Comparison of ENCODE assay signal across 8 cellular contexts in genomic region chr2:8004250-8004681, GRCh38.
DNase-seq lines count a peak whose midpoint lies in the region; ATAC-seq, FAIRE-seq and TF ChIP-seq lines count a peak whose summit lies in the region.

No MANE protein-coding gene starts in this region.

- ATAC-seq in A549 (peak; percentile 61 to 63; a peak in 4 of 6 replicates), body of pancreas (peak; percentile 59), memory B cell (ENCODE audit: low read depth) (peak; percentile 21), HG03378 (IDR thresholded peaks at IDR 0.05; ENCODE audit: unreplicated experiment) (no peak), WTC11 (no peak)

- no peak overlapping the region for H2AK5ac ChIP-seq in neuronal stem cell (ENCODE audit: low read depth, low read length)

- intact Hi-C loops in body of pancreas (cut with DNase I): no loop called here

- H3K4me1 ChIP-seq in A549: peaks cover 14% of the 10 kb centered on the region; the same call in 2 of the 3 replicates
- H3K4me1 ChIP-seq in body of pancreas: peaks cover 9% of the 10 kb centered on the region
- H3K4me1 ChIP-seq in neuronal stem cell (ENCODE audit: control insufficient read depth in 2 of 2, insufficient read depth in 1 of 2, low read depth in 1 of 2, low read length in 2 of 2): no peaks in the 10 kb centered on the region

- in situ Hi-C loops in KBM-7 (cut with MboI; ENCODE audit: low pct_unique_long_range_greater_than_20kb, low sequenced_read_pairs): no loop called here

- no peak overlapping the region for H4K8ac ChIP-seq in neuronal stem cell (ENCODE audit: low read depth, low read length)

- H2BK12ac ChIP-seq in neuronal stem cell (ENCODE audit: low read length): no peak overlapping the region

- H3K4me1 Mint-ChIP-seq in memory B cell (peaks cover 7% of the 10 kb centered on the region), WTC11 (peaks cover 25% of the 10 kb centered on the region)

- H2AFZ ChIP-seq in neuronal stem cell (ENCODE audit: low read length): no peak overlapping the region

- H2BK15ac ChIP-seq in neuronal stem cell (ENCODE audit: low read length): no peak overlapping the region

- peak overlapping the region; percentile 23 for H3K4me2 ChIP-seq in A549
- H3K4me2 ChIP-seq in neuronal stem cell (ENCODE audit: insufficient read depth, low read length, poor library complexity, severe bottlenecking): no peak overlapping the region

- TF ChIP-seq CTCF in A549 (IDR thresholded peaks at IDR 0.05) (no peak), body of pancreas (IDR thresholded peaks at IDR 0.05) (no peak), WTC11 (IDR thresholded peaks at IDR 0.05) (no peak)

- H3K79me1 ChIP-seq in neuronal stem cell (ENCODE audit: low read depth, low read length): no peaks in the 10 kb centered on the region

- no peak overlapping the region for H3K14ac ChIP-seq in neuronal stem cell (ENCODE audit: low read length)

- H3K36me3 ChIP-seq in body of pancreas (replicated peaks in 1 of 2; ENCODE audit: insufficient read depth in 1 of 2, low read depth in 2 of 2) (no peaks in the 10 kb centered on the region), neuronal stem cell (replicated peaks in 1 of 2; ENCODE audit: control insufficient read depth in 2 of 2, insufficient read depth in 2 of 2, low read length in 2 of 2) (no peaks in the 10 kb centered on the region)

- FAIRE-seq in A549 (lab: Jason Lieb, UNC): no peak

- H4K91ac ChIP-seq in neuronal stem cell (ENCODE audit: low read depth, low read length, poor library complexity): no peak overlapping the region

- H3K9me3 ChIP-seq in A549 (no peaks in the 10 kb centered on the region), body of pancreas (no peaks in the 10 kb centered on the region), neuronal stem cell (replicated peaks in 1 of 2; ENCODE audit: control insufficient read depth in 2 of 2, insufficient read depth in 1 of 2, low read depth in 1 of 2, low read length in 2 of 2) (no peaks in the 10 kb centered on the region)

- peak in 1 of 2 experiments; percentile 21; a peak in 1 of 5 replicates for TF ChIP-seq RAD21 in A549 (conservative IDR thresholded peaks at IDR 0.05 in 1 of 2, IDR thresholded peaks at IDR 0.05 in 1 of 2)

- H3K27ac ChIP-seq in A549 (no peak overlapping the region), body of pancreas (no peak overlapping the region), neuronal stem cell (replicated peaks; ENCODE audit: low read length) (no peak overlapping the region)

- H3K4me3 ChIP-seq in A549 (no peak overlapping the region), body of pancreas (no peak overlapping the region), neuronal stem cell (ENCODE audit: low read length in 2 of 2) (no peak overlapping the region)

- H3K36me3 Mint-ChIP-seq in memory B cell (no peaks in the 10 kb centered on the region), WTC11 (peaks cover 2% of the 10 kb centered on the region; the same call in 1 of the 2 replicates)

- POLR2A ChIA-PET in A549 (lab: Yijun Ruan, JAX): interaction anchor here (1.6 kb wide), 1 partner anchor 678 kb away, joined by 7 read pairs; the partner anchor contains the start of gene ID2
- POLR2A ChIA-PET in WTC11 (lab: Charles Lee): no interaction called here

- no peak overlapping the region for H3K23ac ChIP-seq in neuronal stem cell (ENCODE audit: low read depth, low read length, poor library complexity)

- H3K9me3 Mint-ChIP-seq in memory B cell: no peaks in the 10 kb centered on the region
- H3K9me3 Mint-ChIP-seq in WTC11: peaks cover 10% of the 10 kb centered on the region

- TF ChIP-seq POLR2A in A549 (IDR thresholded peaks at IDR 0.05; ENCODE audit: low read length) (no peak), body of pancreas (IDR thresholded peaks at IDR 0.05) (no peak)

- no peak overlapping the region for H3K9ac ChIP-seq in neuronal stem cell (ENCODE audit: low read depth, low read length, poor library complexity)

- H2BK5ac ChIP-seq in neuronal stem cell (ENCODE audit: low read length): no peak overlapping the region

- H3K27me3 ChIP-seq in body of pancreas (no peaks in the 10 kb centered on the region), neuronal stem cell (ENCODE audit: control insufficient read depth in 3 of 3, insufficient read depth in 3 of 3, low read depth in 1 of 3, low read length in 3 of 3) (no peaks in the 10 kb centered on the region)

- no peak overlapping the region for H3K18ac ChIP-seq in neuronal stem cell (ENCODE audit: low read length)

- no peak overlapping the region for H2BK120ac ChIP-seq in neuronal stem cell (ENCODE audit: low read depth, low read length)

- DNase-seq in A549 (ENCODE audit: low read depth in 1 of 2, low spot score in 1 of 2) (peak; percentile 47 to 69), KBM-7 (peak; percentile 42), body of pancreas (peak in 1 of 4 donors; percentile 39), memory B cell (ENCODE audit: low spot score in 2 of 2) (no peak), DMS53 (lab: John Stamatoyannopoulos, UW) (no peak), neuronal stem cell (ENCODE audit: low spot score) (no peak), WTC11 (ENCODE audit: low spot score) (no peak)

- H3K27me3 Mint-ChIP-seq in memory B cell (peaks cover 7% of the 10 kb centered on the region), WTC11 (ENCODE audit: low read depth) (no peaks in the 10 kb centered on the region)

- TF ChIP-seq EP300 in A549 (IDR thresholded peaks at IDR 0.05): peak; percentile 33 to 48; a peak in 2 of 5 replicates

- H3K27ac Mint-ChIP-seq in memory B cell (no peak overlapping the region), WTC11 (no peak overlapping the region)

- 12% methylated on average over 4 of the region's 4 CpGs for whole genome bisulfite sequencing in A549 (ENCODE audit: missing lambda C conversion rate)
- WGBS in body of pancreas, 2 donors: 12 to 13% methylated on average over 4 of the region's 4 CpGs
- no CpG with 5 or more reads among the region's 4 CpGs for WGBS in neuronal stem cell (ENCODE audit: extremely low coverage in 2 of 2, insufficient read length in 2 of 2, insufficient replicate concordance in 1 of 2), 2 donors

- no peak overlapping the region for H3K4ac ChIP-seq in neuronal stem cell (ENCODE audit: low read length)

- H3K4me3 Mint-ChIP-seq in memory B cell (no peak overlapping the region), WTC11 (no peak overlapping the region)

- CTCF ChIA-PET in A549 (lab: Yijun Ruan, JAX) (interaction anchor here (1.4 kb wide), 1 partner anchor 28 kb away, joined by 5 read pairs; no protein-coding TSS in a partner anchor), WTC11 (lab: Charles Lee) (no interaction called here)

TF ChIP-seq in A549, 52 proteins besides CTCF, POLR2A, EP300 and RAD21 (continues in another document):
- peak in 1 of 2 experiments; percentile 62; a peak in 1 of 5 replicates for TF ChIP-seq JUN (IDR thresholded peaks at IDR 0.05)
- TF ChIP-seq, protein P1, sequence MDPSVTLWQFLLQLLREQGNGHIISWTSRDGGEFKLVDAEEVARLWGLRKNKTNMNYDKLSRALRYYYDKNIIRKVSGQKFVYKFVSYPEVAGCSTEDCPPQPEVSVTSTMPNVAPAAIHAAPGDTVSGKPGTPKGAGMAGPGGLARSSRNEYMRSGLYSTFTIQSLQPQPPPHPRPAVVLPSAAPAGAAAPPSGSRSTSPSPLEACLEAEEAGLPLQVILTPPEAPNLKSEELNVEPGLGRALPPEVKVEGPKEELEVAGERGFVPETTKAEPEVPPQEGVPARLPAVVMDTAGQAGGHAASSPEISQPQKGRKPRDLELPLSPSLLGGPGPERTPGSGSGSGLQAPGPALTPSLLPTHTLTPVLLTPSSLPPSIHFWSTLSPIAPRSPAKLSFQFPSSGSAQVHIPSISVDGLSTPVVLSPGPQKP (IDR thresholded peaks at IDR 0.05; ENCODE audit: low read depth, low read length): no peak
- no peak for TF ChIP-seq CHD2 (IDR thresholded peaks at IDR 0.05; ENCODE audit: low read length, partially characterized antibody)
- TF ChIP-seq FOSL2 (IDR thresholded peaks at IDR 0.05): peak; percentile 52; the same call in 1 of the 2 replicates
- TF ChIP-seq FOSL2 (CRISPR knock-in tag; IDR thresholded peaks at IDR 0.05): peak; percentile 89
- TF ChIP-seq, protein P2, sequence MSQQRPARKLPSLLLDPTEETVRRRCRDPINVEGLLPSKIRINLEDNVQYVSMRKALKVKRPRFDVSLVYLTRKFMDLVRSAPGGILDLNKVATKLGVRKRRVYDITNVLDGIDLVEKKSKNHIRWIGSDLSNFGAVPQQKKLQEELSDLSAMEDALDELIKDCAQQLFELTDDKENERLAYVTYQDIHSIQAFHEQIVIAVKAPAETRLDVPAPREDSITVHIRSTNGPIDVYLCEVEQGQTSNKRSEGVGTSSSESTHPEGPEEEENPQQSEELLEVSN (IDR thresholded peaks at IDR 0.05; ENCODE audit: borderline replicate concordance, low read depth): no peak
- no peak for TF ChIP-seq MYC (IDR thresholded peaks at IDR 0.05; ENCODE audit: borderline replicate concordance, low read length)

TF ChIP-seq in WTC11, 78 proteins besides CTCF, POLR2A, EP300 and RAD21 (continues in another document):
- no peak for TF ChIP-seq JUN (CRISPR knock-in tag; IDR thresholded peaks at IDR 0.05)
- TF ChIP-seq, protein P3, sequence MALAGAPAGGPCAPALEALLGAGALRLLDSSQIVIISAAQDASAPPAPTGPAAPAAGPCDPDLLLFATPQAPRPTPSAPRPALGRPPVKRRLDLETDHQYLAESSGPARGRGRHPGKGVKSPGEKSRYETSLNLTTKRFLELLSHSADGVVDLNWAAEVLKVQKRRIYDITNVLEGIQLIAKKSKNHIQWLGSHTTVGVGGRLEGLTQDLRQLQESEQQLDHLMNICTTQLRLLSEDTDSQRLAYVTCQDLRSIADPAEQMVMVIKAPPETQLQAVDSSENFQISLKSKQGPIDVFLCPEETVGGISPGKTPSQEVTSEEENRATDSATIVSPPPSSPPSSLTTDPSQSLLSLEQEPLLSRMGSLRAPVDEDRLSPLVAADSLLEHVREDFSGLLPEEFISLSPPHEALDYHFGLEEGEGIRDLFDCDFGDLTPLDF (CRISPR knock-in tag; IDR thresholded peaks at IDR 0.05): no peak
- TF ChIP-seq RELA (CRISPR knock-in tag; IDR thresholded peaks at IDR 0.05; ENCODE audit: borderline replicate concordance): no peak
- TF ChIP-seq ZSCAN18 (CRISPR knock-in tag; IDR thresholded peaks at IDR 0.05): no peak
- TF ChIP-seq FOXP1 (CRISPR knock-in tag; IDR thresholded peaks at IDR 0.05; ENCODE audit: borderline replicate concordance): no peak
- no peak for TF ChIP-seq TP53 (CRISPR knock-in tag; IDR thresholded peaks at IDR 0.05)
- TF ChIP-seq GABPB1 (CRISPR knock-in tag; IDR thresholded peaks at IDR 0.05): no peak

Comparison
In these comparisons a context has a peak if more than half of its experiments do, and no peak if none do; other contexts are left out.
1. ATAC-seq: peak in A549 (2 of 2), body of pancreas (single experiment) and memory B cell (single experiment); none in HG03378 (single experiment) and WTC11 (single experiment).
2. DNase-seq: peak in A549 (2 of 2) and KBM-7 (single experiment); none in memory B cell (0 of 2), DMS53 (single experiment), neuronal stem cell (single experiment) and WTC11 (single experiment).